12 cellular contexts compared by ENCODE assay signal in the genomic region with DNA sequence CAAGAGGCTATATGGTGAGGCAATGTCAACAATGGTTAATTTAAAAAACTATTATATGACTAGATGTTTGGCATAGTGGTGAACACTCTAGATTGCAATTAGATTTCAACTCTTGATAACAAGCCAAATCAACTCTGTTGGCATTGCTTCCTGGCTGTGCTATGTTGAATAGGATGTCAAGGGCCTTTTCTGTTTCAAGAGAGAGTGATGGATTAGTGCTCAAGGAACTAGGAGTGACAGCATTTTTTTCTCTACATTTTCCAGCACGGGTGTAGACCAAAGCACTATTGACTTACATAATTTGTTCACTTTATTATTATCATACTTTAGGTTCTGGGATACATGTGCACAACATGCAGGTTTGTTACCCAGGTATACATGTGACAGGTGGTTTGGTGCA.
"Had no signal": no experiment of that assay in that cellular context is flagged by ENCODE, and none has a peak within 500 bp of the region (broad histone marks: within the 10 kb centered on the region; RNA-seq: fewer than 3 reads in every experiment).

No MANE protein-coding gene starts in this region.

- H3K36me3 ChIP-seq: WERI-Rb-1 had no signal

- ATAC-seq: natural killer cell treated with Interleukin-12 subunit alpha and Interleukin-12 subunit beta and Interleukin-15 and Interleukin-18, amount 100 ng/mL, for 72 hours; stimulated activated effector memory CD8-positive, alpha-beta T cell treated with anti-CD3 and anti-CD28 coated beads, Interleukin-12 subunit alpha, Interleukin-12 subunit beta, amount 100 ng/mL, for 72 hours had no signal

- H3K27ac ChIP-seq: WERI-Rb-1 had no signal

- DNase-seq: activated CD4-positive, alpha-beta T cell treated with anti-CD3 and anti-CD28 coated beads, Interleukin-2, amount 50 U/mL, for 48 hours; activated naive CD4-positive, alpha-beta T cell treated with anti-CD3 and anti-CD28 coated beads, Interleukin-2, amount 10 ng/mL, durations not matched to agents 7 days and 5 days; activated T-cell treated with anti-CD3 and anti-CD28 coated beads, Interleukin-2, amount 50 U/mL, for 1 hour; endodermal cell; head of caudate nucleus; mesendoderm; retina; stimulated activated CD4-positive, alpha-beta T cell treated with anti-CD3 and anti-CD28 coated beads, Interleukin-12 subunit alpha, Interleukin-12 subunit beta, amount 100 ng/mL, for 4 hours; stimulated activated CD4-positive, alpha-beta T cell treated with anti-CD3 and anti-CD28 coated beads, Interleukin-2, amount 100 ng/mL, for 24 hours; WERI-Rb-1 had no signal
